In the genomic region with DNA sequence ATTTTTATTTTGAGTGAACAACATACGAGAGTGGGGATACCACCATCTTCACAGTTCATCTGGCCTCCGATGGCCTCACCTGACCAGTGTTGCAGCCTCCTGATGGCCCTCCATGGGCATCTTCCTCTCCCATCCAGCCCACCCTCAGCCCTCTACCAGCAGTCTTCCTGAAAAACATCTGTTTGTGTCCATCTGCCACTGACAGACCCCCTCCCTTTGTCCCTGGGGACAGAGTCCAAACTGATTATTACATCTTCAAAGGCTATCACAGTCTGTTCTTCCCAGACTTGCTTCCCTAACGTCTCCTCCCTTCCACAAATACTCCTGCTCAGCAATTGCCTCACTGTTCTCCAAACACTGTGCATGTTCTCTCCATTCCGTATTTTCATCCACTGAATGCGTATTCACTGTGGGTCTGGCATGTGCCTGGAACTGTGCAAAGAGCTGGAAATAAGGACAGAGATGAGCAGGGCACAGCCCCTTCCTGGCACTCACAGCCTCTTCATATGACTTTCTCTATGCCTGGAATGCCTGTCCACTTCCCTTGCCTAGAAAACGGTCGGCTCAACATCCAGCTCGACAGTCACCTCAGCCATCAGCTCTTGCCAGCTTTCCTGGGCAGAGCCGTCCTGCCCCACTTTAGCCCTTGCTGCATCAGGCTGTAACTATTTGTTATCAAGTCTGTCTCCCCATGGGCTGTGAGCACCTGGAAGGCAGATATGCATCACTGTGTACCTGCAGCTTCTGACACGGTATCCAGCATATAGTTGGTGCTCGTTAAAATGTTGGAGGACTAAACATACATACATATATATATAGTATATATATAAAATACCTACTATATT, we compare ENCODE assay signal across 1 cellular context.
TF ChIP-seq lines count a peak whose summit lies in the region.

No MANE protein-coding gene starts in this region.

TF ChIP-seq in SK-N-SH treated with all-trans-retinoic acid at 6 μM for 48 hours, 23 proteins besides CTCF, POLR2A, EP300 and RAD21:
- TF ChIP-seq OSR1 (CRISPR knock-in tag; IDR thresholded peaks at IDR 0.05) (no peak), CSDC2 (CRISPR knock-in tag; IDR thresholded peaks at IDR 0.05) (no peak), ZNF565 (CRISPR knock-in tag; conservative IDR thresholded peaks at IDR 0.05; ENCODE audit: low read depth) (no peak), ZFP3 (CRISPR knock-in tag; IDR thresholded peaks at IDR 0.05) (no peak)
